ENCODE assay signal across 29 cellular contexts in genomic region chr13:40469581-40470282, GRCh38.
DNase-seq lines count a peak whose midpoint lies in the region; ATAC-seq, FAIRE-seq and TF ChIP-seq lines count a peak whose summit lies in the region.
"Had no signal": no experiment of that assay in that cellular context is flagged by ENCODE, and none has a peak within 500 bp of the region (broad histone marks: within the 10 kb centered on the region; RNA-seq: fewer than 3 reads in every experiment).

No MANE protein-coding gene starts in this region.

- no peaks in the 10 kb centered on the region for H3K27me3 ChIP-seq in endodermal cell (ENCODE audit: control insufficient read depth, insufficient read depth, low read length, poor library complexity, severe bottlenecking)
- H3K27me3 ChIP-seq in left ventricle myocardium inferior (ENCODE audit: low read depth) = no peaks in the 10 kb centered on the region
- no peaks in the 10 kb centered on the region for H3K27me3 ChIP-seq in gastrocnemius medialis
- H3K27me3 ChIP-seq: body of pancreas, dorsolateral prefrontal cortex, MG63, neutrophil had no signal

- ATAC-seq in gastrocnemius medialis = no peak
- ATAC-seq: activated CD8-positive, alpha-beta memory T cell treated with anti-CD3 and anti-CD28 coated beads, Interleukin-2, amount 10 ng/mL, durations not matched to agents 7 days and 5 days; activated T-cell treated with anti-CD3 and anti-CD28 coated beads, Interleukin-2, amount 50 U/mL, for 72 hours; body of pancreas; left lobe of liver had no signal

- no peak overlapping the region for H3K27ac Mint-ChIP-seq in endodermal cell
- H3K27ac Mint-ChIP-seq: activated B cell treated with CpG ODN at 0.5 μM for 24 hours; activated CD8-positive, alpha-beta memory T cell treated with anti-CD3 and anti-CD28 coated beads, Interleukin-2, amount 10 ng/mL, durations not matched to agents 7 days and 5 days; activated T-cell treated with anti-CD3 and anti-CD28 coated beads, Interleukin-2, amount 50 U/mL, for 72 hours had no signal

- no peaks in the 10 kb centered on the region for H3K36me3 Mint-ChIP-seq in endodermal cell (ENCODE audit: low read depth)
- H3K36me3 Mint-ChIP-seq: activated CD8-positive, alpha-beta memory T cell treated with anti-CD3 and anti-CD28 coated beads, Interleukin-2, amount 10 ng/mL, durations not matched to agents 7 days and 5 days had no signal

- H3K27ac ChIP-seq in endodermal cell (ENCODE audit: low read depth, low read length) (no peak overlapping the region), left ventricle myocardium inferior (replicated peaks) (peak overlapping the region; percentile 84), gastrocnemius medialis (peak overlapping the region; percentile 65 to 75 (median 73))
- H3K27ac ChIP-seq: body of pancreas, HL-60, neutrophil had no signal

- H3K4me3 ChIP-seq in endodermal cell (ENCODE audit: low read length) (no peak overlapping the region), left ventricle myocardium inferior (no peak overlapping the region), gastrocnemius medialis (no peak overlapping the region)
- H3K4me3 ChIP-seq: body of pancreas, dorsolateral prefrontal cortex, MG63 had no signal

- H3K27me3 Mint-ChIP-seq in endodermal cell (ENCODE audit: insufficient read depth) = no peaks in the 10 kb centered on the region
- H3K27me3 Mint-ChIP-seq: activated B cell treated with CpG ODN at 0.5 μM for 24 hours; activated CD8-positive, alpha-beta memory T cell treated with anti-CD3 and anti-CD28 coated beads, Interleukin-2, amount 10 ng/mL, durations not matched to agents 7 days and 5 days; naive B cell had no signal

- H3K9ac ChIP-seq in endodermal cell (ENCODE audit: extremely low read depth, low read length, poor library complexity, severe bottlenecking) = no peak overlapping the region
- H3K9ac ChIP-seq: SK-N-SH had no signal

- peak; percentile 85 for DNase-seq in COLO829 (ENCODE audit: low spot score)
- no peak for DNase-seq in endodermal cell
- no peak for DNase-seq in left ventricle myocardium inferior
- DNase-seq in gastrocnemius medialis = no peak
- no peak for DNase-seq in GM19239 (ENCODE audit: insufficient read length, low spot score)
- DNase-seq in ecto neural progenitor cell (ENCODE audit: low spot score) = no peak
- no peak for DNase-seq in NCI-H1694 (lab: John Stamatoyannopoulos, UW)
- DNase-seq in DMS 273 treated with DMSO at 0.1 percent for 48 hours (lab: John Stamatoyannopoulos, UW) = no peak
- DNase-seq: activated B cell treated with CpG ODN at 0.5 μM for 24 hours; activated CD8-positive, alpha-beta memory T cell treated with anti-CD3 and anti-CD28 coated beads, Interleukin-2, amount 10 ng/mL, durations not matched to agents 7 days and 5 days; activated T-cell treated with anti-CD3 and anti-CD28 coated beads, Interleukin-2, amount 50 U/mL, for 72 hours; body of pancreas; dorsolateral prefrontal cortex; GOT3; KG1; MG63; naive B cell; NCI-H1105 treated with DMSO at 0.1 percent for 48 hours; NCI-H2029 treated with DMSO at 0.1 percent for 48 hours; NCI-H524 treated with DMSO at 0.1 percent for 48 hours; OCI-M1; posterior cingulate gyrus; SK-N-SH; stimulated activated naive CD4-positive, alpha-beta T cell had no signal

- H3K36me3 ChIP-seq in endodermal cell (ENCODE audit: control insufficient read depth, insufficient read depth, low read length) = no peaks in the 10 kb centered on the region
- no peaks in the 10 kb centered on the region for H3K36me3 ChIP-seq in left ventricle myocardium inferior
- H3K36me3 ChIP-seq in gastrocnemius medialis = no peaks in the 10 kb centered on the region
- H3K36me3 ChIP-seq: MG63, neutrophil had no signal

- intact Hi-C loops in left ventricle myocardium inferior (cut with micrococcal nuclease) = no loop called here
- intact Hi-C loops in gastrocnemius medialis (cut with DNase I; ENCODE audit: low total_unique reads) = loop anchor here (10.0 kb wide), 1 partner anchor 1015 kb away; no protein-coding TSS in a partner anchor

- 84 to 95% methylated on average over 4 to 10 of the region's 10 CpGs for WGBS in endodermal cell (ENCODE audit: insufficient coverage in 1 of 2, insufficient read length in 1 of 2), 2 experiments

- peaks cover 10% of the 10 kb centered on the region for H3K9me3 Mint-ChIP-seq in endodermal cell
- H3K9me3 Mint-ChIP-seq: activated B cell treated with CpG ODN at 0.5 μM for 24 hours had no signal

- H3K4me1 Mint-ChIP-seq in endodermal cell = peaks cover 30% of the 10 kb centered on the region

- H3K4me1 ChIP-seq in endodermal cell (ENCODE audit: control insufficient read depth, insufficient read depth, low read length) (peaks cover 10% of the 10 kb centered on the region), left ventricle myocardium inferior (peaks cover 14% of the 10 kb centered on the region), gastrocnemius medialis (peaks cover 19 to 20% of the 10 kb centered on the region in 2 donors)

- no peak for FAIRE-seq in GM19239 (lab: Jason Lieb, UNC)
- FAIRE-seq: A204.1, D721Med had no signal

- no peak for TF ChIP-seq POLR2A in gastrocnemius medialis (IDR thresholded peaks at IDR 0.05)

- in situ Hi-C loops in gastrocnemius medialis (cut with MboI; ENCODE audit: low sequenced_read_pairs in 4 of 4) = no loop called here

- TF ChIP-seq CTCF in endodermal cell (conservative IDR thresholded peaks at IDR 0.05) (no peak), left ventricle myocardium inferior (IDR thresholded peaks at IDR 0.05; ENCODE audit: borderline replicate concordance) (no peak), gastrocnemius medialis (IDR thresholded peaks at IDR 0.05 in 4 of 5, conservative IDR thresholded peaks at IDR 0.05 in 1 of 5) (no peak)

- H3K9me3 ChIP-seq in endodermal cell (ENCODE audit: control insufficient read depth, low read length) (peaks cover 11% of the 10 kb centered on the region), left ventricle myocardium inferior (replicated peaks) (no peaks in the 10 kb centered on the region), gastrocnemius medialis (no peaks in the 10 kb centered on the region)
- H3K9me3 ChIP-seq: body of pancreas, MG63, neutrophil, SK-N-SH had no signal

- peak overlapping the region; percentile 11 for H3K4me3 Mint-ChIP-seq in endodermal cell
- H3K4me3 Mint-ChIP-seq: activated B cell treated with CpG ODN at 0.5 μM for 24 hours; activated CD8-positive, alpha-beta memory T cell treated with anti-CD3 and anti-CD28 coated beads, Interleukin-2, amount 10 ng/mL, durations not matched to agents 7 days and 5 days; activated T-cell treated with anti-CD3 and anti-CD28 coated beads, Interleukin-2, amount 50 U/mL, for 72 hours; naive B cell had no signal
